Comparison of ENCODE assay signal across 9 cellular contexts in genomic region chr19:41927810-41928192, GRCh38. TPM values are rescaled to one million over a fixed set of nuclear protein-coding genes. Genes with fewer than 3 reads are reported as not detected.
DNase-seq lines count a peak whose midpoint lies in the region; TF ChIP-seq lines count a peak whose summit lies in the region.
"Had no signal": no experiment of that assay in that cellular context is flagged by ENCODE, and none has a peak within 500 bp of the region (broad histone marks: within the 10 kb centered on the region; RNA-seq: fewer than 3 reads in every experiment).

No MANE protein-coding gene starts in this region.

- H3K27ac Mint-ChIP-seq in activated naive CD4-positive, alpha-beta T cell treated with anti-CD3 and anti-CD28 coated beads, Interleukin-2, amount 50 U/mL, for 24 hours = no peak overlapping the region

- H3K36me3 Mint-ChIP-seq in activated naive CD4-positive, alpha-beta T cell treated with anti-CD3 and anti-CD28 coated beads, Interleukin-2, amount 50 U/mL, for 24 hours = peaks cover 3% of the 10 kb centered on the region

- no peak for TF ChIP-seq EP300 in tibial nerve (IDR thresholded peaks at IDR 0.05)

- no peaks in the 10 kb centered on the region for H3K9me3 Mint-ChIP-seq in activated naive CD4-positive, alpha-beta T cell treated with anti-CD3 and anti-CD28 coated beads, Interleukin-2, amount 50 U/mL, for 24 hours

- no peak for TF ChIP-seq POLR2A in tibial nerve (IDR thresholded peaks at IDR 0.05)

- peak overlapping the region; percentile 5 to 39 (median 20) for H3K4me3 ChIP-seq in tibial nerve

- H3K27me3 ChIP-seq in tibial nerve = peaks cover 8 to 97% of the 10 kb centered on the region in 2 donors

- H3K4me3 Mint-ChIP-seq in activated naive CD4-positive, alpha-beta T cell treated with anti-CD3 and anti-CD28 coated beads, Interleukin-2, amount 50 U/mL, for 24 hours = peak overlapping the region; percentile 86

- H3K9me3 ChIP-seq in tibial nerve = no peaks in the 10 kb centered on the region

- 4% methylated on average over 19 to 25 of the region's 36 CpGs for WGBS in tibial nerve, 2 donors

- DNase-seq in activated naive CD4-positive, alpha-beta T cell treated with Interleukin-2 at 50 U/mL for 16 hours = peak; percentile 41
- DNase-seq in activated naive CD4-positive, alpha-beta T cell treated with anti-CD3 and anti-CD28 coated beads, Interleukin-2, amount 50 U/mL, for 16 hours = no peak
- DNase-seq in iPS-NIHi7 (ENCODE audit: extremely low spot score) (peak; percentile 70), tibial nerve (ENCODE audit: low spot score in 2 of 2) (no peak), Kasumi-1 (lab: John Stamatoyannopoulos, UW) (no peak), glomerular visceral epithelial cell (ENCODE audit: extremely low spot score) (no peak), MV-4-11 (lab: John Stamatoyannopoulos, UW) (no peak)

- no peaks in the 10 kb centered on the region for H3K27me3 Mint-ChIP-seq in activated naive CD4-positive, alpha-beta T cell treated with anti-CD3 and anti-CD28 coated beads, Interleukin-2, amount 50 U/mL, for 24 hours

- no peak for TF ChIP-seq CTCF in tibial nerve (IDR thresholded peaks at IDR 0.05)

- peaks cover 0 to 4% (median 0%) of the 10 kb centered on the region in 3 donors for H3K36me3 ChIP-seq in tibial nerve

- H3K4me1 ChIP-seq in tibial nerve = peaks cover 0 to 26% (median 9%) of the 10 kb centered on the region in 4 donors

- peak overlapping the region in 1 of 4 donors; percentile 41 for H3K27ac ChIP-seq in tibial nerve

- H3K4me1 Mint-ChIP-seq in activated naive CD4-positive, alpha-beta T cell treated with anti-CD3 and anti-CD28 coated beads, Interleukin-2, amount 50 U/mL, for 24 hours = peaks cover 38% of the 10 kb centered on the region

RNA-seq across cellular contexts. Expression of gene ERFL, which starts 0.4 kb away (rescaled TPM):
- total RNA-seq in tibial nerve = under 1 TPM in 3 of 4 donors, not detected in 1; 0.30 to 0.59 (median 0.42) TPM
- total RNA-seq: Daoy had no signal

RNA-seq across cellular contexts. Expression of gene RABAC1, which starts 31.3 kb away (rescaled TPM):
- total RNA-seq in tibial nerve = 100 to 1,000 TPM; 168 to 206 (median 199) TPM

RNA-seq across cellular contexts. Expression of gene ARHGEF1, which starts 44.8 kb away (rescaled TPM):
- total RNA-seq in tibial nerve = 100 to 1,000 TPM in 3 of 4 donors, 10 to 100 TPM in 1; 68.4 to 225 (median 121) TPM

RNA-seq across cellular contexts. Expression of gene CD79A, which starts 50.7 kb away (rescaled TPM):
- not detected for total RNA-seq in tibial nerve
- total RNA-seq: Daoy had no signal

Comparison
In these comparisons a context has a peak if more than half of its experiments do, and no peak if none do; other contexts are left out.
1. DNase-seq: peak in activated naive CD4-positive, alpha-beta T cell treated with Interleukin-2 at 50 U/mL for 16 hours (single experiment) and iPS-NIHi7 (single experiment); none in activated naive CD4-positive, alpha-beta T cell treated with anti-CD3 and anti-CD28 coated beads, Interleukin-2, amount 50 U/mL, for 16 hours (single experiment), tibial nerve (0 of 2), Kasumi-1 (0 of 2), glomerular visceral epithelial cell (single experiment) and MV-4-11 (single experiment).